In genomic region chr2:7450188-7451156, GRCh38 we compare ENCODE assay signal across 13 cellular contexts.
DNase-seq lines count a peak whose midpoint lies in the region; ATAC-seq and TF ChIP-seq lines count a peak whose summit lies in the region.
"Had no signal": no experiment of that assay in that cellular context is flagged by ENCODE, and none has a peak within 500 bp of the region (broad histone marks: within the 10 kb centered on the region; RNA-seq: fewer than 3 reads in every experiment).

No MANE protein-coding gene starts in this region.

- no peaks in the 10 kb centered on the region for H3K27me3 ChIP-seq in CD4-positive, alpha-beta T cell (ENCODE audit: control insufficient read depth, insufficient read depth, low read length)
- H3K27me3 ChIP-seq in spleen (replicated peaks in 1 of 7) (no peaks in the 10 kb centered on the region), testis (no peaks in the 10 kb centered on the region), breast epithelium (no peaks in the 10 kb centered on the region)
- H3K27me3 ChIP-seq: gastrocnemius medialis had no signal

- peak overlapping the region; percentile 81 for H3K4me3 Mint-ChIP-seq in CD4-positive, alpha-beta T cell
- peak overlapping the region; percentile 66 for H3K4me3 Mint-ChIP-seq in T-helper 2 cell treated with Interferon-gamma antibody and Interleukin-4, amounts not matched to agents 5 μg/mL and 100 μg/mL, for 36 hours

- no peak for TF ChIP-seq POLR2A in spleen (IDR thresholded peaks at IDR 0.05)
- no peak for TF ChIP-seq POLR2A in testis (IDR thresholded peaks at IDR 0.05)
- TF ChIP-seq POLR2A in breast epithelium (IDR thresholded peaks at IDR 0.05) = no peak

- H3K36me3 Mint-ChIP-seq in CD4-positive, alpha-beta T cell (ENCODE audit: low read depth) = no peaks in the 10 kb centered on the region
- peaks cover 13% of the 10 kb centered on the region for H3K36me3 Mint-ChIP-seq in T-helper 2 cell treated with Interferon-gamma antibody and Interleukin-4, amounts not matched to agents 5 μg/mL and 100 μg/mL, for 36 hours (ENCODE audit: low read depth)

- no peaks in the 10 kb centered on the region for H3K9me3 ChIP-seq in CD4-positive, alpha-beta T cell (ENCODE audit: control insufficient read depth, low read length)
- H3K9me3 ChIP-seq in spleen = no peaks in the 10 kb centered on the region
- H3K9me3 ChIP-seq in testis = no peaks in the 10 kb centered on the region
- H3K9me3 ChIP-seq in breast epithelium = no peaks in the 10 kb centered on the region
- H3K9me3 ChIP-seq: gastrocnemius medialis had no signal

- peak overlapping the region; percentile 89 for H3K27ac Mint-ChIP-seq in CD4-positive, alpha-beta T cell
- H3K27ac Mint-ChIP-seq in T-helper 2 cell treated with Interferon-gamma antibody and Interleukin-4, amounts not matched to agents 5 μg/mL and 100 μg/mL, for 36 hours = peak overlapping the region; percentile 93

- H3K36me3 ChIP-seq in spleen (no peaks in the 10 kb centered on the region), testis (ENCODE audit: low read depth, missing control alignments) (no peaks in the 10 kb centered on the region), breast epithelium (no peaks in the 10 kb centered on the region)
- H3K36me3 ChIP-seq: gastrocnemius medialis had no signal

- intact Hi-C loops in CD4-positive, alpha-beta T cell (cut with DNase I, micrococcal nuclease) = loop anchor here in 1 of 2 experiments (2.0 to 10.0 kb wide), 2 partner anchors 24 to 64 kb away; no protein-coding TSS in a partner anchor
- intact Hi-C loops in spleen (cut with DNase I; ENCODE audit: low total_unique reads) = no loop called here
- intact Hi-C loops in posterior cingulate gyrus (cut with DNase I) = no loop called here
- intact Hi-C loops in testis (cut with DNase I; ENCODE audit: low total_unique reads) = no loop called here
- intact Hi-C loops in breast epithelium (cut with DNase I; ENCODE audit: low total_unique reads) = no loop called here

- peak overlapping the region; percentile 44 for H3K27ac ChIP-seq in CD4-positive, alpha-beta T cell (ENCODE audit: low read depth, low read length)
- peak overlapping the region in 6 of 8 donors; percentile 1 to 70 (median 44) for H3K27ac ChIP-seq in spleen
- no peak overlapping the region for H3K27ac ChIP-seq in testis
- no peak overlapping the region for H3K27ac ChIP-seq in breast epithelium
- H3K27ac ChIP-seq: gastrocnemius medialis had no signal

- H3K27me3 Mint-ChIP-seq in CD4-positive, alpha-beta T cell = no peaks in the 10 kb centered on the region
- no peaks in the 10 kb centered on the region for H3K27me3 Mint-ChIP-seq in T-helper 2 cell treated with Interferon-gamma antibody and Interleukin-4, amounts not matched to agents 5 μg/mL and 100 μg/mL, for 36 hours (ENCODE audit: low read depth)

- H3K4me1 Mint-ChIP-seq in CD4-positive, alpha-beta T cell (ENCODE audit: low read depth) = peaks cover 73% of the 10 kb centered on the region
- peaks cover 86% of the 10 kb centered on the region for H3K4me1 Mint-ChIP-seq in T-helper 2 cell treated with Interferon-gamma antibody and Interleukin-4, amounts not matched to agents 5 μg/mL and 100 μg/mL, for 36 hours (ENCODE audit: low read depth)

- H3K4me1 ChIP-seq in spleen (peaks cover 0 to 5% (median 0%) of the 10 kb centered on the region in 6 donors), testis (no peaks in the 10 kb centered on the region), breast epithelium (no peaks in the 10 kb centered on the region)
- H3K4me1 ChIP-seq: gastrocnemius medialis had no signal

- no peaks in the 10 kb centered on the region for H3K9me3 Mint-ChIP-seq in CD4-positive, alpha-beta T cell
- peaks cover 9% of the 10 kb centered on the region for H3K9me3 Mint-ChIP-seq in T-helper 2 cell treated with Interferon-gamma antibody and Interleukin-4, amounts not matched to agents 5 μg/mL and 100 μg/mL, for 36 hours

- whole genome bisulfite sequencing in spleen, 5 donors = 76 to 85% (median 76%) methylated on average over 15 of the region's 15 CpGs
- WGBS in testis, 2 donors = 84 to 89% methylated on average over 15 of the region's 15 CpGs

- TF ChIP-seq CTCF in CD4-positive, alpha-beta T cell (IDR thresholded peaks at IDR 0.05) = no peak
- TF ChIP-seq CTCF in spleen (IDR thresholded peaks at IDR 0.05 in 8 of 11, conservative IDR thresholded peaks at IDR 0.05 in 3 of 11) (no peak), testis (IDR thresholded peaks at IDR 0.05) (no peak), breast epithelium (IDR thresholded peaks at IDR 0.05) (no peak)

- ATAC-seq in CD4-positive, alpha-beta T cell (ENCODE audit: poor library complexity) = peak; percentile 81
- no peak for ATAC-seq in HG03520 (IDR thresholded peaks at IDR 0.05; ENCODE audit: unreplicated experiment)
- ATAC-seq: gastrocnemius medialis, HCT116 had no signal

- no peak overlapping the region for H3K4me3 ChIP-seq in spleen
- no peak overlapping the region for H3K4me3 ChIP-seq in testis
- H3K4me3 ChIP-seq in breast epithelium = no peak overlapping the region
- H3K4me3 ChIP-seq: gastrocnemius medialis had no signal

- CTCF ChIA-PET in CD4-positive, alpha-beta T cell (lab: Charles Lee) = no interaction called here

- POLR2A ChIA-PET in CD4-positive, alpha-beta T cell (lab: Charles Lee) = interaction anchor here (0.5 to 4.7 kb wide), 8 partner anchors 19 to 1234 kb away, joined by 3 to 28 read pairs (median 5); partner anchors contain the start of gene ID2

- DNase-seq in CD4-positive, alpha-beta T cell = peak in 3 of 10 experiments; percentile 30 to 54 (median 31)
- peak; percentile 84 for DNase-seq in T-helper 2 cell treated with Interferon-gamma antibody and Interleukin-4, amounts not matched to agents 5 μg/mL and 100 μg/mL, for 36 hours (ENCODE audit: low spot score)
- peak; percentile 66 for DNase-seq in activated naive CD4-positive, alpha-beta T cell treated with Interleukin-2 at 50 U/mL for 16 hours
- DNase-seq in spleen (no peak), posterior cingulate gyrus (no peak), testis (no peak), breast epithelium (ENCODE audit: low spot score in 2 of 2) (no peak)
- DNase-seq: anterior cingulate cortex, gastrocnemius medialis, NCI-H1092 treated with DMSO at 0.1 percent for 48 hours, NCI-H524 had no signal

Comparison
In these comparisons a context has a peak if more than half of its experiments do, and no peak if none do; other contexts are left out.
1. DNase-seq: peak in T-helper 2 cell treated with Interferon-gamma antibody and Interleukin-4, amounts not matched to agents 5 μg/mL and 100 μg/mL, for 36 hours (single experiment) and activated naive CD4-positive, alpha-beta T cell treated with Interleukin-2 at 50 U/mL for 16 hours (single experiment); none in spleen (single experiment), posterior cingulate gyrus (0 of 10), testis (single experiment) and breast epithelium (0 of 2).
2. H3K27ac ChIP-seq: peak in CD4-positive, alpha-beta T cell (single experiment) and spleen (6 of 8); none in testis (0 of 2) and breast epithelium (0 of 2).